ENCODE assay signal across 1 cellular context in genomic region chr11:70226967-70227366, GRCh38.
TF ChIP-seq lines count a peak whose summit lies in the region.

No MANE protein-coding gene starts in this region.

TF ChIP-seq in SK-N-SH, 30 proteins besides CTCF, POLR2A, EP300 and RAD21 (continued from another document):
- no peak for TF ChIP-seq ZBTB33 (IDR thresholded peaks at IDR 0.05; ENCODE audit: borderline replicate concordance, low read depth)
